Comparison of ENCODE assay signal across 8 cellular contexts in the genomic region with DNA sequence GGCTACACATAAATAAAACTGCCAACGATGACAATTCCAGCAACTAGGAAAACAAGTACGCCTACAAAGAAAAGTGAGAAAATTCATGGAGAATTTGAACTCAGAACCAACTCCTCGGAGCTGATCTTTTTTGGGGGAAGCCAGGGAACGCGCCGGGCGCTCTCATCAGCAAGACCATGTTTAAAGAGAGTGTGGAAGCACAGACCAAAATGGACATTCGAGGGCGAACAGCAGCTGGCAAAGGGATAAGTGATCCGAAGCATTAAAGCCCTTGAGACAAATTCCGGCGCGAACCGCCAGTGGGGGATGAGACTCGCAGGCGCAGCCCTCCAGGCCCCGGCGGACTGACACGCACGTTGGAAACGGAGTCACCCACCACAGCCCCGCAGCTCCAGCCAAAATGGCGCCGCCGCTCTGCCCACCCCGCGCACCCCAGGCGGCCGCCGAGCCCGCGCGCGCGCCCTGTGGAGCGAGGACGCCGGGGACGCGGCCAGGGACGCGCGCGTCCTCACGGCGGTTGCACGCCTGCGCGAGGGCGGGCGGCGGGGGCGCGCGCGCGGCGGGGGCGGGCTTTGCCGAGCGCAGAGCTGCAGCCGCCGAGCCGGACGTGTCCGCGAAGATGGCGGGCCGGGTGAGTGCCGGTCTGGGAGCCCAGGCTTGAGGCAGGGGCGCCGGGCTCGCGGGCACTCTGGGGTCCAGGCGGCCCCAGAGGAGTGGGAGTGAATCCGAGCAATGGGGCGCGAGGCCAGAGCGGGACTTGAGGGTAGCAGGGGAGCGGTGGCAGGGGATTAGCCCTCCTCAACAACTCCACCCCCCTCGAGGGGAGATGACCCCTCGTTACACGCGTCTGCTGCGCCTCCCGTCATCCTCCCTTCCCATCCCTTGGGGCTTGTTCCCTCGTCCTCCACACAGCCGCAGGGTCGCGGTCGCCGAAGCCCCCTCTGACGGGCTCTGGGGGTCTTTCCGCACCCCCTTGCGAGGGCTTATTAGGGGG. TPM values are rescaled to one million over a fixed set of nuclear protein-coding genes. Genes with fewer than 3 reads are reported as not detected.
DNase-seq lines count a peak whose midpoint lies in the region; ATAC-seq and TF ChIP-seq lines count a peak whose summit lies in the region.
"Not testable (repeated sequence)": the region's sequence is repeated elsewhere in the genome, so short reads cannot be mapped to it uniquely, and the experiment has no call there.

No MANE protein-coding gene starts in this region.

- not testable (repeated sequence) for H4K20me1 ChIP-seq in DND-41 (ENCODE audit: insufficient read depth, low read length)

- H3K4me1 Mint-ChIP-seq in activated CD8-positive, alpha-beta T cell treated with anti-CD3 and anti-CD28 coated beads, Interleukin-2, amount 10 ng/mL, durations not matched to agents 7 days and 5 days (ENCODE audit: low read depth) = not testable (repeated sequence)

- H3K36me3 ChIP-seq in DND-41 (ENCODE audit: insufficient read depth, low read length) = not testable (repeated sequence)

- ATAC-seq in DND-41 (ENCODE audit: insufficient read depth, low read depth) (peak; percentile 88), GM19351 (IDR thresholded peaks at IDR 0.05; ENCODE audit: unreplicated experiment) (peak; percentile 64), GM21723 (IDR thresholded peaks at IDR 0.05; ENCODE audit: unreplicated experiment) (peak; percentile 70), HG02973 (IDR thresholded peaks at IDR 0.05; ENCODE audit: unreplicated experiment) (peak; percentile 63), HG03460 (IDR thresholded peaks at IDR 0.05; ENCODE audit: unreplicated experiment) (peak; percentile 69), Right ventricle myocardium superior (ENCODE audit: poor library complexity) (peak; percentile 98), omental fat pad (ENCODE audit: low FRiP score) (peak; percentile 96)
- ATAC-seq in activated CD8-positive, alpha-beta T cell treated with anti-CD3 and anti-CD28 coated beads, Interleukin-2, amount 10 ng/mL, durations not matched to agents 7 days and 5 days = peak; percentile 93

- not testable (repeated sequence) for H3K36me3 Mint-ChIP-seq in activated CD8-positive, alpha-beta T cell treated with anti-CD3 and anti-CD28 coated beads, Interleukin-2, amount 10 ng/mL, durations not matched to agents 7 days and 5 days (ENCODE audit: low read depth)

- not testable (repeated sequence) for H3K9me3 ChIP-seq in DND-41 (ENCODE audit: insufficient read depth, low read length, severe bottlenecking)

- TF ChIP-seq CTCF in DND-41 (IDR thresholded peaks at IDR 0.05; ENCODE audit: borderline replicate concordance, extremely low read depth, low read length, poor library complexity, severe bottlenecking); omental fat pad (IDR thresholded peaks at IDR 0.05): not testable (repeated sequence)

- DNase-seq in DND-41; activated CD8-positive, alpha-beta T cell treated with anti-CD3 and anti-CD28 coated beads, Interleukin-2, amount 10 ng/mL, durations not matched to agents 7 days and 5 days; Right ventricle myocardium superior; omental fat pad (ENCODE audit: low spot score): not testable (repeated sequence)

- intact Hi-C loops in Right ventricle myocardium superior (cut with DNase I) = not testable (repeated sequence)

- not testable (repeated sequence) for H3K4me2 ChIP-seq in DND-41 (ENCODE audit: insufficient read depth, low read length)

- not testable (repeated sequence) for H3K27me3 Mint-ChIP-seq in activated CD8-positive, alpha-beta T cell treated with anti-CD3 and anti-CD28 coated beads, Interleukin-2, amount 10 ng/mL, durations not matched to agents 7 days and 5 days (ENCODE audit: low read depth)

- CTCF ChIA-PET in activated CD8-positive, alpha-beta T cell treated with anti-CD3 and anti-CD28 coated beads, Interleukin-2, amount 10 ng/mL, durations not matched to agents 7 days and 5 days (lab: Charles Lee) = not testable (repeated sequence)

- POLR2A ChIA-PET in activated CD8-positive, alpha-beta T cell treated with anti-CD3 and anti-CD28 coated beads, Interleukin-2, amount 10 ng/mL, durations not matched to agents 7 days and 5 days (lab: Charles Lee) = not testable (repeated sequence)

- not testable (repeated sequence) for H3K27ac Mint-ChIP-seq in activated CD8-positive, alpha-beta T cell treated with anti-CD3 and anti-CD28 coated beads, Interleukin-2, amount 10 ng/mL, durations not matched to agents 7 days and 5 days

- H3K4me1 ChIP-seq in DND-41 (ENCODE audit: insufficient read depth, low read length) = not testable (repeated sequence)

- H3K4me3 Mint-ChIP-seq in activated CD8-positive, alpha-beta T cell treated with anti-CD3 and anti-CD28 coated beads, Interleukin-2, amount 10 ng/mL, durations not matched to agents 7 days and 5 days = not testable (repeated sequence)

- H2AFZ ChIP-seq in DND-41 (ENCODE audit: low read depth, low read length) = not testable (repeated sequence)

- H3K27me3 ChIP-seq in DND-41 (ENCODE audit: insufficient read depth, low read length, poor library complexity) = not testable (repeated sequence)

- not testable (repeated sequence) for H3K4me3 ChIP-seq in DND-41 (ENCODE audit: low read depth in 1 of 2, low read length in 2 of 2)

- H3K9me3 Mint-ChIP-seq in activated CD8-positive, alpha-beta T cell treated with anti-CD3 and anti-CD28 coated beads, Interleukin-2, amount 10 ng/mL, durations not matched to agents 7 days and 5 days (ENCODE audit: insufficient read depth) = not testable (repeated sequence)

- not testable (repeated sequence) for H3K9ac ChIP-seq in DND-41 (ENCODE audit: low read depth, low read length)

- not testable (repeated sequence) for H3K79me2 ChIP-seq in DND-41 (ENCODE audit: insufficient read depth, low read length)

- not testable (repeated sequence) for H3K27ac ChIP-seq in DND-41 (ENCODE audit: low read length)

RNA-seq across cellular contexts. Expression of a gene that starts 11.0 kb away (rescaled TPM):
- 10 to 100 TPM; 39.5 to 46.8 TPM for total RNA-seq in activated CD8-positive, alpha-beta T cell treated with anti-CD3 and anti-CD28 coated beads, Interleukin-2, amount 10 ng/mL, durations not matched to agents 7 days and 5 days
- 16.2 TPM for total RNA-seq in Right ventricle myocardium superior
- total RNA-seq in omental fat pad = 10 to 100 TPM in 2 of 4 donors, 1 to 10 TPM in 2; 7.0 to 19.4 (median 10.7) TPM
